In the genomic region with DNA sequence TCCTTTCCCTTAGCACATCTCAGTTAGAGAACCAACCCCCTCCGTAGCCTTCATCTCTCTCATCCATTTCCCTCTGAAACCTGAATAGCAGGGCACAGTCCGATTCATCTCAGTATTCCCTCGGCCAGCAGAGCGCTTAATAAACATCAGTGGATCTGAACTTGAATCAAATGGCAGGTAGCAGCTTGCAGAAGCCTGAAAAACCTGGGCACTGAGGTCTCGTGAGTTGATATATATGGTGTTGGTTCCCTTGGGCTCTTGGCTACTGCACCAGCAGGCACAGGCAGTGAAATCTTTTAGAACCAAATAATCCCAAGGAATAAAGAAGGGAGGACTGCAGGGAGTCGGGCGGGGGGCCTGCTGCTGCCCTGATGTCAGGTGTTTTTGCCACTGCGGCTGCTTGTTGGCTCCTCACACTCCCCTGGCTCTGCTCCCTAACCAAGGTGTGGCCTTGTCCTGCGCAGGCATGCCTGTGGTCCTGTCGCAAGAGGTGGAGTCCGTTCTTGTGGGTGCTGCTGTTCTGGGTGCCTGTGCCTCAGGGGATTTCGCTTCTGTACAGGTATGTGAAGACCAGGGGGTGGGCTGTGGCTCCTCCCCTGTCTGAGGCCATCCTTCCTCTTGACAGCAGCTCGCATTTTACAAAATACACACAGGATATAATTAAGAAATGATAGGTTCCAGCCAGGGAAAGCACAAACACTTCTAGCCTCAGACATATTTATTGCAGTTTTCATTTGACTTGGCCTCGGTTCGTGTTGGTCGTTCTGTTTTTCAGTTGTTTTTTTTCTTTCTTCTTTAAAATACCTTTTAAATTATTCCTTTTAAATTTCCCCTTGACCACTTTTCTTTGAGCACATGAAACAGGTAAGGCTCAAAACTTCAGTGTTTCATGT, we compare ENCODE assay signal across 12 cellular contexts.
DNase-seq lines count a peak whose midpoint lies in the region; ATAC-seq, FAIRE-seq and TF ChIP-seq lines count a peak whose summit lies in the region.
"Had no signal": no experiment of that assay in that cellular context is flagged by ENCODE, and none has a peak within 500 bp of the region (broad histone marks: within the 10 kb centered on the region; RNA-seq: fewer than 3 reads in every experiment).

No MANE protein-coding gene starts in this region.

- H3K27me3 ChIP-seq in right lobe of liver: no peaks in the 10 kb centered on the region

- H3K9me3 ChIP-seq in HEK293 (ENCODE audit: control insufficient read depth, insufficient read depth, low read depth, low read length) (no peaks in the 10 kb centered on the region), right lobe of liver (no peaks in the 10 kb centered on the region)

- no peak overlapping the region for H3K4me3 Mint-ChIP-seq in brain
- H3K4me3 Mint-ChIP-seq in stimulated activated memory B cell treated with anti-CD40 and anti-IgM and Interleukin-4, amounts not matched to agents 10 μg/mL and 1 μg/mL and 100 μg/mL, for 72 hours: no peak overlapping the region
- H3K4me3 Mint-ChIP-seq: activated CD8-positive, alpha-beta T cell treated with anti-CD3 and anti-CD28 coated beads for 36 hours had no signal

- TF ChIP-seq CTCF in HEK293 (tag by site-specific recombination; IDR thresholded peaks at IDR 0.05): no peak
- no peak for TF ChIP-seq CTCF in brain (conservative IDR thresholded peaks at IDR 0.05)
- no peak for TF ChIP-seq CTCF in right lobe of liver (IDR thresholded peaks at IDR 0.05)

- peak; percentile 23 for TF ChIP-seq POLR2A in right lobe of liver (IDR thresholded peaks at IDR 0.05)

- WGBS in right lobe of liver (ENCODE audit: insufficient coverage, low coverage, low lambda C conversion rate, missing lambda C conversion rate): 13% methylated on average over 5 of the region's 16 CpGs

- peak overlapping the region in 3 of 5 experiments; percentile 3 to 64 (median 55) for H3K27ac Mint-ChIP-seq in brain
- peak overlapping the region; percentile 1 for H3K27ac Mint-ChIP-seq in stimulated activated memory B cell treated with anti-CD40 and anti-IgM and Interleukin-4, amounts not matched to agents 10 μg/mL and 1 μg/mL and 100 μg/mL, for 72 hours
- H3K27ac Mint-ChIP-seq: activated CD8-positive, alpha-beta T cell treated with anti-CD3 and anti-CD28 coated beads for 36 hours had no signal

- DNase-seq in right lobe of liver (peak; percentile 83 to 91 (median 90)), urothelium cell line (ENCODE audit: low spot score) (no peak), NCI-H2196 (lab: John Stamatoyannopoulos, UW; ENCODE audit: unreplicated experiment) (no peak)
- DNase-seq: activated CD8-positive, alpha-beta T cell treated with anti-CD3 and anti-CD28 coated beads for 36 hours; stimulated activated CD4-positive, alpha-beta T cell treated with anti-CD3 and anti-CD28 coated beads, Interleukin-15, amount 100 ng/mL, for 24 hours; stimulated activated naive CD4-positive, alpha-beta T cell had no signal

- peaks cover 48% of the 10 kb centered on the region for H3K4me1 Mint-ChIP-seq in brain
- H3K4me1 Mint-ChIP-seq in stimulated activated memory B cell treated with anti-CD40 and anti-IgM and Interleukin-4, amounts not matched to agents 10 μg/mL and 1 μg/mL and 100 μg/mL, for 72 hours: peaks cover 24% of the 10 kb centered on the region

- intact Hi-C loops in right lobe of liver (cut with DNase I): no loop called here

- H3K4me1 ChIP-seq in HEK293 (ENCODE audit: control insufficient read depth, insufficient read depth, low read length): peaks cover 8% of the 10 kb centered on the region; the same call in 1 of the 2 replicates
- H3K4me1 ChIP-seq in right lobe of liver: peaks cover 0 to 23% (median 13%) of the 10 kb centered on the region in 4 donors

- H3K27ac ChIP-seq in HEK293 (ENCODE audit: extremely low read depth, low read depth, low read length): no peak overlapping the region
- H3K27ac ChIP-seq in right lobe of liver: peak overlapping the region; percentile 56 to 71 (median 62)

- H3K4me3 ChIP-seq in HEK293 (ENCODE audit: low read depth, low read length): no peak overlapping the region
- H3K4me3 ChIP-seq in right lobe of liver: no peak overlapping the region

- CTCF ChIA-PET in HEK293 (lab: Yijun Ruan, JAX): interaction anchor here (1.3 kb wide), 1 partner anchor 25 kb away, joined by 4 read pairs; no protein-coding TSS in a partner anchor

- H3K36me3 Mint-ChIP-seq in brain: no peaks in the 10 kb centered on the region
- peaks cover 15% of the 10 kb centered on the region for H3K36me3 Mint-ChIP-seq in stimulated activated memory B cell treated with anti-CD40 and anti-IgM and Interleukin-4, amounts not matched to agents 10 μg/mL and 1 μg/mL and 100 μg/mL, for 72 hours

- no peaks in the 10 kb centered on the region for H3K36me3 ChIP-seq in HEK293 (ENCODE audit: control insufficient read depth in 2 of 2, insufficient read depth in 1 of 2, low read length in 2 of 2)
- peaks cover 0 to 3% (median 0%) of the 10 kb centered on the region in 4 donors for H3K36me3 ChIP-seq in right lobe of liver

- FAIRE-seq in urothelium cell line (lab: Jason Lieb, UNC): no peak
- FAIRE-seq: GM12891 had no signal

- peaks cover 0 to 3% (median 0%) of the 10 kb centered on the region in 5 experiments for H3K9me3 Mint-ChIP-seq in brain
- H3K9me3 Mint-ChIP-seq in stimulated activated memory B cell treated with anti-CD40 and anti-IgM and Interleukin-4, amounts not matched to agents 10 μg/mL and 1 μg/mL and 100 μg/mL, for 72 hours: no peaks in the 10 kb centered on the region
- H3K9me3 Mint-ChIP-seq: activated CD8-positive, alpha-beta T cell treated with anti-CD3 and anti-CD28 coated beads for 36 hours had no signal

- ATAC-seq in right lobe of liver: peak; percentile 79 to 91 (median 90)
- ATAC-seq in stimulated activated memory B cell treated with anti-CD40 and anti-IgM and Interleukin-4, amounts not matched to agents 10 μg/mL and 1 μg/mL and 100 μg/mL, for 72 hours: no peak
- no peak for ATAC-seq in HG02678 (IDR thresholded peaks at IDR 0.05; ENCODE audit: unreplicated experiment)
- no peak for ATAC-seq in HG03139 (IDR thresholded peaks at IDR 0.05; ENCODE audit: unreplicated experiment)
- ATAC-seq: activated CD8-positive, alpha-beta T cell treated with anti-CD3 and anti-CD28 coated beads for 36 hours had no signal

- no peaks in the 10 kb centered on the region for H3K27me3 Mint-ChIP-seq in brain
- no peaks in the 10 kb centered on the region for H3K27me3 Mint-ChIP-seq in stimulated activated memory B cell treated with anti-CD40 and anti-IgM and Interleukin-4, amounts not matched to agents 10 μg/mL and 1 μg/mL and 100 μg/mL, for 72 hours
- H3K27me3 Mint-ChIP-seq: activated CD8-positive, alpha-beta T cell treated with anti-CD3 and anti-CD28 coated beads for 36 hours had no signal

- POLR2A ChIA-PET in HEK293 (lab: Yijun Ruan, JAX): no interaction called here

TF ChIP-seq in HEK293, 187 proteins besides CTCF, POLR2A, EP300 and RAD21:
- TF ChIP-seq ZNF549 (tag by site-specific recombination; IDR thresholded peaks at IDR 0.05): no peak
- peak; percentile 76 for TF ChIP-seq SP7 (tag by site-specific recombination; IDR thresholded peaks at IDR 0.05)
- no peak for TF ChIP-seq ZNF510 (tag by site-specific recombination; IDR thresholded peaks at IDR 0.05; ENCODE audit: insufficient replicate concordance)
- no peak for TF ChIP-seq MEIS1 (CRISPR knock-in tag; IDR thresholded peaks at IDR 0.05; ENCODE audit: borderline replicate concordance)
- TF ChIP-seq, protein P1, sequence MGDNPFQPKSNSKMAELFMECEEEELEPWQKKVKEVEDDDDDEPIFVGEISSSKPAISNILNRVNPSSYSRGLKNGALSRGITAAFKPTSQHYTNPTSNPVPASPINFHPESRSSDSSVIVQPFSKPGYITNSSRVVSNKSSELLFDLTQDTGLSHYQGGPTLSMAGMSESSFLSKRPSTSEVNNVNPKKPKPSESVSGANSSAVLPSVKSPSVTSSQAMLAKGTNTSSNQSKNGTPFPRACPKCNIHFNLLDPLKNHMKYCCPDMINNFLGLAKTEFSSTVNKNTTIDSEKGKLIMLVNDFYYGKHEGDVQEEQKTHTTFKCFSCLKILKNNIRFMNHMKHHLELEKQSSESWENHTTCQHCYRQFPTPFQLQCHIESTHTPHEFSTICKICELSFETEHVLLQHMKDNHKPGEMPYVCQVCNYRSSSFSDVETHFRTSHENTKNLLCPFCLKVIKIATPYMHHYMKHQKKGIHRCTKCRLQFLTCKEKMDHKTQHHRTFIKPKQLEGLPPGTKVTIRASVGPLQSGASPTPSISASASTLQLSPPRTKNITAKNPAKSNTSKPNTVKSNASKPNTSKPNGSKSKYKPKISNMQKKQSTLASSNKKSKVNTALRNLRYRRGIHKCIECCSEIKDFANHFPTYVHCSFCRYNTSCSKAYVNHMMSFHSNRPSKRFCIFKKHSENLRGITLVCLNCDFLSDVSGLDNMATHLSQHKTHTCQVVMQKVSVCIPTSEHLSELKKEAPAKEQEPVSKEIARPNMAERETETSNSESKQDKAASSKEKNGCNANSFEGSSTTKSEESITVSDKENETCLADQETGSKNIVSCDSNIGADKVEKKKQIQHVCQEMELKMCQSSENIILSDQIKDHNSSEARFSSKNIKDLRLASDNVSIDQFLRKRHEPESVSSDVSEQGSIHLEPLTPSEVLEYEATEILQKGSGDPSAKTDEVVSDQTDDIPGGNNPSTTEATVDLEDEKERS (tag by site-specific recombination; IDR thresholded peaks at IDR 0.05): no peak
- no peak for TF ChIP-seq ZEB2 (tag by site-specific recombination; IDR thresholded peaks at IDR 0.05)
- no peak for TF ChIP-seq ZNF529 (tag by site-specific recombination; IDR thresholded peaks at IDR 0.05; ENCODE audit: insufficient replicate concordance)
- no peak for TF ChIP-seq ZNF266 (tag by site-specific recombination; IDR thresholded peaks at IDR 0.05; ENCODE audit: low read depth)

Comparison
In these comparisons a context has a peak if more than half of its experiments do, and no peak if none do; other contexts are left out.
1. ATAC-seq: peak in right lobe of liver (4 of 4); none in stimulated activated memory B cell treated with anti-CD40 and anti-IgM and Interleukin-4, amounts not matched to agents 10 μg/mL and 1 μg/mL and 100 μg/mL, for 72 hours (single experiment), HG02678 (single experiment) and HG03139 (single experiment).
2. DNase-seq: peak in right lobe of liver (3 of 3); none in urothelium cell line (single experiment) and NCI-H2196 (single experiment).